8 cellular contexts compared by ENCODE assay signal in genomic region chr7:149125189-149125863, GRCh38. TPM values are rescaled to one million over a fixed set of nuclear protein-coding genes. Genes with fewer than 3 reads are reported as not detected.
DNase-seq lines count a peak whose midpoint lies in the region; ATAC-seq and TF ChIP-seq lines count a peak whose summit lies in the region.

No MANE protein-coding gene starts in this region.

- peaks cover 4% of the 10 kb centered on the region for H3K36me3 Mint-ChIP-seq in T-helper 17 cell (ENCODE audit: low read depth)

- H3K4me1 ChIP-seq in right atrium auricular region (peaks cover 0 to 16% of the 10 kb centered on the region in 2 donors), sigmoid colon (peaks cover 0 to 17% (median 13%) of the 10 kb centered on the region in 4 donors)

- peaks cover 18% of the 10 kb centered on the region for H3K4me1 Mint-ChIP-seq in T-helper 17 cell

- 1 to 5% methylated on average over 21 of the region's 21 CpGs for WGBS in sigmoid colon, 2 donors

- H3K27ac ChIP-seq in right atrium auricular region (peak overlapping the region; percentile 96 to 97), sigmoid colon (peak overlapping the region; percentile 96 to 99 (median 97))

- TF ChIP-seq CTCF in right atrium auricular region (IDR thresholded peaks at IDR 0.05) = no peak
- no peak for TF ChIP-seq CTCF in foreskin fibroblast (IDR thresholded peaks at IDR 0.05; ENCODE audit: low read depth, low read length)
- TF ChIP-seq CTCF in sigmoid colon (IDR thresholded peaks at IDR 0.05) = no peak
- no peak for TF ChIP-seq CTCF in GM13976 (IDR thresholded peaks at IDR 0.05; ENCODE audit: borderline replicate concordance, control extremely low read depth, extremely low read depth, insufficient read depth, missing control alignments)

- in situ Hi-C loops in GM13976 (cut with MboI; ENCODE audit: low sequenced_read_pairs, unreplicated experiment) = no loop called here

- peak overlapping the region; percentile 93 to 95 for H3K4me3 ChIP-seq in right atrium auricular region
- peak overlapping the region; percentile 99 for H3K4me3 ChIP-seq in foreskin fibroblast (ENCODE audit: low read depth in 1 of 2, low read length in 2 of 2)
- H3K4me3 ChIP-seq in sigmoid colon = peak overlapping the region; percentile 87 to 99 (median 90)

- DNase-seq in right atrium auricular region (ENCODE audit: low spot score) (no peak), Right ventricle myocardium superior (no peak), T-helper 17 cell (no peak), foreskin fibroblast (no peak), sigmoid colon (peak; percentile 73), NCI-H2107 (lab: John Stamatoyannopoulos, UW) (no peak), islet precursor cell (no peak), GM13976 (ENCODE audit: low spot score) (no peak)

- H3K9me3 ChIP-seq in right atrium auricular region = peaks cover 0 to under 1% of the 10 kb centered on the region in 2 donors
- H3K9me3 ChIP-seq in T-helper 17 cell (ENCODE audit: control insufficient read depth, low read length, poor library complexity, severe bottlenecking) = no peaks in the 10 kb centered on the region
- H3K9me3 ChIP-seq in sigmoid colon = no peaks in the 10 kb centered on the region

- no peak for TF ChIP-seq EP300 in sigmoid colon (IDR thresholded peaks at IDR 0.05)

- no peak for TF ChIP-seq POLR2A in sigmoid colon (IDR thresholded peaks at IDR 0.05)

- intact Hi-C loops in Right ventricle myocardium superior (cut with DNase I) (no loop called here), sigmoid colon (cut with DNase I) (loop anchor here (5.0 to 10.0 kb wide), 4 partner anchors 72 to 423 kb away; partner anchors contain the start of genes EZH2, ZNF282 and ZNF746)

- peak overlapping the region; percentile 97 for H3K27ac Mint-ChIP-seq in T-helper 17 cell

- peak overlapping the region; percentile 100 for H3K4me3 Mint-ChIP-seq in T-helper 17 cell

- H3K27me3 ChIP-seq in right atrium auricular region (no peaks in the 10 kb centered on the region), sigmoid colon (no peaks in the 10 kb centered on the region)

- ATAC-seq in Right ventricle myocardium superior (ENCODE audit: poor library complexity) (no peak), T-helper 17 cell (no peak)

- no peaks in the 10 kb centered on the region for H3K27me3 Mint-ChIP-seq in T-helper 17 cell

- H3K36me3 ChIP-seq in right atrium auricular region = peaks cover 2% of the 10 kb centered on the region
- peaks cover 0 to 8% (median 2%) of the 10 kb centered on the region in 4 donors for H3K36me3 ChIP-seq in sigmoid colon

RNA-seq across cellular contexts. Expression of gene ZNF425, which starts 0.8 kb away (rescaled TPM):
- total RNA-seq in right atrium auricular region = 1 to 10 TPM in 1 of 2 donors, under 1 TPM in 1; 0.89 to 1.3 TPM
- total RNA-seq in Right ventricle myocardium superior = 0.38 TPM
- total RNA-seq in T-helper 17 cell = under 1 TPM; 0.23 to 0.87 TPM
- 1 to 10 TPM; 2.9 to 4.9 (median 3.6) TPM for total RNA-seq in sigmoid colon
- under 1 TPM; 0.60 to 0.85 (median 0.69) TPM for polyA plus RNA-seq in sigmoid colon

RNA-seq across cellular contexts. Expression of gene ZNF398, which starts 21.9 kb away (rescaled TPM):
- total RNA-seq in right atrium auricular region = 10 to 100 TPM in 1 of 2 donors, 1 to 10 TPM in 1; 8.2 to 16.2 TPM
- 6.3 TPM for total RNA-seq in Right ventricle myocardium superior
- 10 to 100 TPM; 17.2 to 19.7 TPM for total RNA-seq in T-helper 17 cell
- 10 to 100 TPM; 13.0 to 19.7 (median 18.4) TPM for total RNA-seq in sigmoid colon
- polyA plus RNA-seq in sigmoid colon = 1 to 10 TPM; 2.4 to 5.3 (median 2.5) TPM

RNA-seq across cellular contexts. Expression of gene ZNF786, which starts 34.8 kb away (rescaled TPM):
- total RNA-seq in right atrium auricular region = 1 to 10 TPM; 3.1 to 3.7 TPM
- 2.3 TPM for total RNA-seq in Right ventricle myocardium superior
- 1 to 10 TPM; 2.8 to 4.4 TPM for total RNA-seq in T-helper 17 cell
- 1 to 10 TPM; 3.0 to 6.9 (median 3.9) TPM for total RNA-seq in sigmoid colon
- polyA plus RNA-seq in sigmoid colon = 1 to 10 TPM in 2 of 3 donors, under 1 TPM in 1; 0.60 to 4.6 (median 1.2) TPM
